9 cellular contexts compared by ENCODE assay signal in genomic region chr2:200380833-200381542, GRCh38.
DNase-seq lines count a peak whose midpoint lies in the region; ATAC-seq and TF ChIP-seq lines count a peak whose summit lies in the region.
"Had no signal": no experiment of that assay in that cellular context is flagged by ENCODE, and none has a peak within 500 bp of the region (broad histone marks: within the 10 kb centered on the region; RNA-seq: fewer than 3 reads in every experiment).

No MANE protein-coding gene starts in this region.

- H3K4me3 ChIP-seq in Panc1 (ENCODE audit: low read depth in 2 of 2, low read length in 2 of 2): peak overlapping the region; percentile 40 to 65; a peak in 3 of 4 replicates
- no peak overlapping the region for H3K4me3 ChIP-seq in fibroblast of the aortic adventitia (ENCODE audit: low read depth, low read length)

- H3K36me3 ChIP-seq in Panc1 (ENCODE audit: control insufficient read depth, insufficient read depth, low read length): no peaks in the 10 kb centered on the region; the same call in 1 of the 2 replicates

- H3K27me3 ChIP-seq in Panc1 (ENCODE audit: control insufficient read depth, insufficient read depth, low read length): no peaks in the 10 kb centered on the region

- intact Hi-C loops in Panc1 (cut with micrococcal nuclease; ENCODE audit: unreplicated experiment): no loop called here

- peak; percentile 34 for ATAC-seq in GM19463 (IDR thresholded peaks at IDR 0.05; ENCODE audit: unreplicated experiment)
- ATAC-seq in Panc1: no peak
- ATAC-seq in HG03565 (IDR thresholded peaks at IDR 0.05; ENCODE audit: unreplicated experiment): no peak
- ATAC-seq in GM21360 (IDR thresholded peaks at IDR 0.05; ENCODE audit: unreplicated experiment): no peak
- ATAC-seq in GM18873 (IDR thresholded peaks at IDR 0.05; ENCODE audit: low FRiP score, unreplicated experiment): no peak

- peak overlapping the region; percentile 100 for H3K27ac ChIP-seq in Panc1 (ENCODE audit: low read length)

- H3K9me3 ChIP-seq in Panc1 (ENCODE audit: control insufficient read depth, insufficient read depth, low read depth, low read length): no peaks in the 10 kb centered on the region

- BruUV-seq in Panc1 (replicated peaks; lab: Mats Ljungman, UMichigan): no TSS peak

- in situ Hi-C loops in ACHN (cut with HindIII; ENCODE audit: low pct_ligation_motif_present, low pct_unique_long_range_greater_than_20kb, low sequenced_read_pairs): no loop called here
- in situ Hi-C loops in Panc1 (cut with HindIII; ENCODE audit: low pct_unique_long_range_greater_than_20kb, low sequenced_read_pairs): no loop called here

- POLR2A ChIA-PET in Panc1 (lab: Charles Lee): interaction anchor here (0.9 kb wide), 1 partner anchor 25 kb away, joined by 7 read pairs; no protein-coding TSS in a partner anchor

- TF ChIP-seq CTCF in Panc1 (IDR thresholded peaks at IDR 0.05): no peak
- no peak for TF ChIP-seq CTCF in fibroblast of the aortic adventitia (IDR thresholded peaks at IDR 0.05; ENCODE audit: insufficient read depth, low read length)

- CTCF ChIA-PET in Panc1 (lab: Charles Lee): no interaction called here

- peaks cover 90% of the 10 kb centered on the region for H3K4me1 ChIP-seq in Panc1 (ENCODE audit: control insufficient read depth, insufficient read depth, low read length)

- peak; percentile 64 for DNase-seq in ACHN
- DNase-seq in Panc1 (ENCODE audit: low read depth, low spot score): no peak
- DNase-seq in fibroblast of the aortic adventitia (ENCODE audit: low read depth): peak; percentile 88
- DNase-seq in NCI-H1694 treated with DMSO at 0.1 percent for 48 hours (lab: John Stamatoyannopoulos, UW): no peak
- DNase-seq: DND-41 had no signal

Comparison
In these comparisons a context has a peak if more than half of its experiments do, and no peak if none do; other contexts are left out.
1. DNase-seq: peak in ACHN (single experiment) and fibroblast of the aortic adventitia (single experiment); none in Panc1 (single experiment) and NCI-H1694 treated with DMSO at 0.1 percent for 48 hours (single experiment).